In genomic region chr1:76940586-76941335, GRCh38 we compare ENCODE assay signal across 21 cellular contexts.
"Had no signal": no experiment of that assay in that cellular context is flagged by ENCODE, and none has a peak within 500 bp of the region (broad histone marks: within the 10 kb centered on the region; RNA-seq: fewer than 3 reads in every experiment).

No MANE protein-coding gene starts in this region.

- H3K27ac ChIP-seq: right atrium auricular region, spleen, tibial nerve had no signal

- H3K4me3 ChIP-seq: right atrium auricular region, spleen, tibial nerve had no signal

- ATAC-seq: activated T-helper 17 cell treated with anti-CD3 and anti-CD28 coated beads, Interleukin-2, amount 50 U/mL, for 72 hours; natural killer cell; WTC11 had no signal

- H3K27me3 ChIP-seq: right atrium auricular region, spleen, tibial nerve had no signal

- H3K9me3 ChIP-seq: right atrium auricular region, spleen, tibial nerve had no signal

- DNase-seq: activated CD4-positive, alpha-beta memory T cell treated with anti-CD3 and anti-CD28 coated beads, Interleukin-2, amount 10 ng/mL, durations not matched to agents 7 days and 5 days; activated CD4-positive, alpha-beta T cell treated with anti-CD3 and anti-CD28 coated beads for 1 hour; activated CD4-positive, alpha-beta T cell treated with anti-CD3 and anti-CD28 coated beads, Interleukin-2, amount 10 ng/mL, durations not matched to agents 7 days and 5 days; activated CD8-positive, alpha-beta memory T cell treated with anti-CD3 and anti-CD28 coated beads, Interleukin-2, amount 50 U/mL, for 48 hours; activated gamma-delta T cell treated with Interleukin-2 at 50 U/mL for 16 hours; activated naive CD4-positive, alpha-beta T cell treated with anti-CD3 and anti-CD28 coated beads, Interleukin-2, amount 50 U/mL, for 16 hours; activated T-cell treated with anti-CD3 and anti-CD28 coated beads, Interleukin-2, amount 50 U/mL, for 24 hours; amniotic stem cell; central memory CD4-positive, alpha-beta T cell; foreskin fibroblast; hypothalamus; immature natural killer cell; midbrain; natural killer cell; spleen; stimulated activated naive CD4-positive, alpha-beta T cell treated with Interleukin-2 at 50 U/mL for 16 hours; T-helper 9 cell had no signal

- H3K36me3 ChIP-seq: right atrium auricular region, spleen, tibial nerve had no signal

- H3K4me1 ChIP-seq: right atrium auricular region, spleen had no signal
